Comparison of ENCODE assay signal across 1 cellular context in genomic region chr4:109040441-109040840, GRCh38.
TF ChIP-seq lines count a peak whose summit lies in the region.

No MANE protein-coding gene starts in this region.

TF ChIP-seq in K562, 482 proteins besides CTCF, POLR2A, EP300 and RAD21 (continued from another document):
- no peak for TF ChIP-seq ZNF407 (IDR thresholded peaks at IDR 0.05; ENCODE audit: low read depth)
- TF ChIP-seq NFE2L1 (tag; IDR thresholded peaks at IDR 0.05; ENCODE audit: borderline replicate concordance, low read depth), result no peak
